1 cellular context compared by ENCODE assay signal in the genomic region with DNA sequence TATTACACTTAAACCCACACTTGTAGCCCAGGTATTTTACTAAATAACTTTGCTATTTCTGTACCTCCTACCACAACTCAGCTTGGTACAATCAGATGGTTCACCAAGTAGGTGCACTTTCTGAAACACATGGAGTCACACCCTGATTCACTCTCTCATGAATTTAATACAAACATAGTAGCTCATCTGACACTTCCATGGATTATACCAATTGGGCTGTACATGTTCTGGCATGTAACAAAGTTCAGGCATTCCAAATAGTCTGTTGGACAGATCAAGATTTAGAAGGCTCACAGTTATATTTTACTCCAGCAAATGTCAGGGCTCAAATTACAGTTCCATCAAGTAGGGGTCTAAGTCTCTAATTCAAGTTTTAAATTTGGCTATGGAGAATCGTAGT.
TF ChIP-seq lines count a peak whose summit lies in the region.

No MANE protein-coding gene starts in this region.

TF ChIP-seq in H1, 55 proteins besides CTCF, POLR2A, EP300 and RAD21:
- TF ChIP-seq NRF1 (IDR thresholded peaks at IDR 0.05; ENCODE audit: low read depth, low read length) = no peak
- no peak for TF ChIP-seq SRF (IDR thresholded peaks at IDR 0.05; ENCODE audit: low read depth, low read length)
- no peak for TF ChIP-seq CTBP2 (IDR thresholded peaks at IDR 0.05; ENCODE audit: borderline replicate concordance, insufficient read depth, insufficient read length, low read length)
- no peak for TF ChIP-seq SIN3A (conservative IDR thresholded peaks at IDR 0.05 in 1 of 2, IDR thresholded peaks at IDR 0.05 in 1 of 2; ENCODE audit: low read depth in 1 of 2, low read length in 2 of 2)
- TF ChIP-seq, protein P1, sequence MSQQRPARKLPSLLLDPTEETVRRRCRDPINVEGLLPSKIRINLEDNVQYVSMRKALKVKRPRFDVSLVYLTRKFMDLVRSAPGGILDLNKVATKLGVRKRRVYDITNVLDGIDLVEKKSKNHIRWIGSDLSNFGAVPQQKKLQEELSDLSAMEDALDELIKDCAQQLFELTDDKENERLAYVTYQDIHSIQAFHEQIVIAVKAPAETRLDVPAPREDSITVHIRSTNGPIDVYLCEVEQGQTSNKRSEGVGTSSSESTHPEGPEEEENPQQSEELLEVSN (IDR thresholded peaks at IDR 0.05) = no peak
- TF ChIP-seq CBX5 (IDR thresholded peaks at IDR 0.05; ENCODE audit: low read depth, low read length) = no peak
- TF ChIP-seq TAF1 (IDR thresholded peaks at IDR 0.05; ENCODE audit: low read depth, low read length) = no peak
- TF ChIP-seq, protein P2, sequence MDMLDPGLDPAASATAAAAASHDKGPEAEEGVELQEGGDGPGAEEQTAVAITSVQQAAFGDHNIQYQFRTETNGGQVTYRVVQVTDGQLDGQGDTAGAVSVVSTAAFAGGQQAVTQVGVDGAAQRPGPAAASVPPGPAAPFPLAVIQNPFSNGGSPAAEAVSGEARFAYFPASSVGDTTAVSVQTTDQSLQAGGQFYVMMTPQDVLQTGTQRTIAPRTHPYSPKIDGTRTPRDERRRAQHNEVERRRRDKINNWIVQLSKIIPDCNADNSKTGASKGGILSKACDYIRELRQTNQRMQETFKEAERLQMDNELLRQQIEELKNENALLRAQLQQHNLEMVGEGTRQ (IDR thresholded peaks at IDR 0.05; ENCODE audit: low read length) = no peak
- no peak for TF ChIP-seq CHD2 (IDR thresholded peaks at IDR 0.05; ENCODE audit: low read length)
- no peak for TF ChIP-seq KDM4A (IDR thresholded peaks at IDR 0.05; ENCODE audit: low read depth, low read length, severe bottlenecking)
- no peak for TF ChIP-seq RXRA (IDR thresholded peaks at IDR 0.05; ENCODE audit: insufficient read depth, low read depth, low read length)
- no peak for TF ChIP-seq GABPA (IDR thresholded peaks at IDR 0.05; ENCODE audit: borderline replicate concordance, insufficient read depth, low read length)
